In the genomic region with DNA sequence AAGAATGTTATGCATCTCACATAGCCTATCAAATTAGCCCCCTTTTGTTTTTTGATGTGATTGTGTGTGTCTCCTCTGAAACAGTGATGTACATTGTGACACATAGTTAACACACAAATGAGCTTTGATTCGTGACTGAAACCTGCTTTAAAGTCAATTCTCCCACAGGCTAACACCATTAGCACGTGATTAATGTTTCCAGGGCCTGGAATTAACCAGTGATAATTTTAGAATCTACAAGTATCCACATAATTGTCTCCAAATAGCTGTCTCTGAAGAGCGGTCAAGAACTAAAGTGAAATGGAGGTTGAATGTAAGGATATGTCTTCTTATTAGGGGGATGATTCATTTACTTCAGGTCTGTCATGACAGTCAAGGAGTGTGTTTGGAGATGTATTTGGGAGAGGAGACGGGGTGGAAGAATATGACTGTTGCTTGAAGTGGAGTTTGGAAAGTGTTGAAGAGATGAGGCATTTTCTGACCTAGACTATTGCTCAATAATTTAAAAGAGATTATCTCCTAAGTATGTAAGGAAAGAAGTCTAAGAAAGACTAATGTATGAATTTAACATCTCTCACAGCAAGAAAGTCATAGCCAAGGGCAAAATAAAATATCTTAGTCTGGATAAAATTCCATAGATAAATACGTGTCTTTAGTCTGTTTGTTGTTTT, we compare ENCODE assay signal across 18 cellular contexts.
"Had no signal": no experiment of that assay in that cellular context is flagged by ENCODE, and none has a peak within 500 bp of the region (broad histone marks: within the 10 kb centered on the region; RNA-seq: fewer than 3 reads in every experiment).

No MANE protein-coding gene starts in this region.

- DNase-seq: activated T-cell treated with anti-CD3 and anti-CD28 coated beads, Interleukin-2, amount 50 U/mL, for 24 hours; amniotic stem cell; colonic mucosa; dorsolateral prefrontal cortex; effector memory CD8-positive, alpha-beta T cell; esophagus squamous epithelium; kidney; naive thymus-derived CD8-positive, alpha-beta T cell; sigmoid colon; stimulated activated CD4-positive, alpha-beta T cell treated with anti-CD3 and anti-CD28 coated beads, Interleukin-2, amount 100 ng/mL, for 48 hours; stimulated activated CD8-positive, alpha-beta memory T cell treated with anti-CD3 and anti-CD28 coated beads, Interleukin-4, amount 100 ng/mL, for 48 hours; stimulated activated naive B cell treated with anti-CD40 and anti-IgM and Interleukin-4, amounts not matched to agents 10 μg/mL and 1 μg/mL and 100 μg/mL, for 72 hours; T-helper 2 cell; WERI-Rb-1 had no signal

- H3K36me3 ChIP-seq: breast epithelium, colonic mucosa, esophagus squamous epithelium, sigmoid colon, WERI-Rb-1 had no signal

- H3K9me3 ChIP-seq: breast epithelium, colonic mucosa, esophagus squamous epithelium, sigmoid colon had no signal

- ATAC-seq: activated naive CD4-positive, alpha-beta T cell treated with anti-CD3 and anti-CD28 coated beads, Interleukin-2, amount 50 U/mL, for 72 hours; activated T-helper 17 cell treated with anti-CD3 and anti-CD28 coated beads, Interleukin-2, amount 50 U/mL, for 72 hours; effector memory CD8-positive, alpha-beta T cell; naive thymus-derived CD8-positive, alpha-beta T cell; stimulated activated naive B cell treated with anti-CD40 and anti-IgM and Interleukin-4, amounts not matched to agents 10 μg/mL and 1 μg/mL and 100 μg/mL, for 72 hours had no signal

- H3K4me1 ChIP-seq: breast epithelium, colonic mucosa, sigmoid colon had no signal

- H3K4me3 ChIP-seq: breast epithelium, colonic mucosa, dorsolateral prefrontal cortex, esophagus squamous epithelium, lung, sigmoid colon had no signal

- H3K27me3 ChIP-seq: breast epithelium, colonic mucosa, dorsolateral prefrontal cortex, esophagus squamous epithelium, sigmoid colon had no signal

- H3K27ac ChIP-seq: colonic mucosa, dorsolateral prefrontal cortex, sigmoid colon had no signal
